In genomic region chr10:61933857-61934559, GRCh38 we compare ENCODE assay signal across 12 cellular contexts. TPM values are rescaled to one million over a fixed set of nuclear protein-coding genes. Genes with fewer than 3 reads are reported as not detected.
A peak's percentile ranks its signal among the peaks of the same experiment; 100 is the strongest.
DNase-seq lines count a peak whose midpoint lies in the region; ATAC-seq and TF ChIP-seq lines count a peak whose summit lies in the region.
"Had no signal": no experiment of that assay in that cellular context is flagged by ENCODE, and none has a peak within 500 bp of the region (broad histone marks: within the 10 kb centered on the region; RNA-seq: fewer than 3 reads in every experiment).

No MANE protein-coding gene starts in this region.

- TF ChIP-seq CTCF in mesothelial cell of epicardium (IDR thresholded peaks at IDR 0.05; ENCODE audit: unreplicated experiment): no peak
- no peak for TF ChIP-seq CTCF in upper lobe of right lung (IDR thresholded peaks at IDR 0.05)

- H3K27ac Mint-ChIP-seq in activated naive CD4-positive, alpha-beta T cell treated with anti-CD3 and anti-CD28 coated beads, Interleukin-2, amount 50 U/mL, for 24 hours: peak overlapping the region; percentile 79
- peak overlapping the region; percentile 64 to 96 for H3K27ac Mint-ChIP-seq in activated naive CD4-positive, alpha-beta T cell treated with anti-CD3 and anti-CD28 coated beads, Interleukin-2, amount 50 U/mL, for 72 hours
- H3K27ac Mint-ChIP-seq in mesothelial cell of epicardium: peak overlapping the region; percentile 91

- no peaks in the 10 kb centered on the region for H3K27me3 Mint-ChIP-seq in activated naive CD4-positive, alpha-beta T cell treated with anti-CD3 and anti-CD28 coated beads, Interleukin-2, amount 50 U/mL, for 24 hours
- H3K27me3 Mint-ChIP-seq in mesothelial cell of epicardium (ENCODE audit: low read depth): no peaks in the 10 kb centered on the region

- peaks cover 81% of the 10 kb centered on the region for H3K4me1 Mint-ChIP-seq in activated naive CD4-positive, alpha-beta T cell treated with anti-CD3 and anti-CD28 coated beads, Interleukin-2, amount 50 U/mL, for 24 hours
- peaks cover 39% of the 10 kb centered on the region for H3K4me1 Mint-ChIP-seq in mesothelial cell of epicardium

- no peaks in the 10 kb centered on the region for H3K36me3 ChIP-seq in upper lobe of right lung
- H3K36me3 ChIP-seq: ascending aorta had no signal

- intact Hi-C loops in upper lobe of right lung (cut with DNase I): no loop called here

- no peak overlapping the region for H3K4me3 Mint-ChIP-seq in activated naive CD4-positive, alpha-beta T cell treated with anti-CD3 and anti-CD28 coated beads, Interleukin-2, amount 50 U/mL, for 24 hours
- no peak overlapping the region for H3K4me3 Mint-ChIP-seq in mesothelial cell of epicardium
- H3K4me3 Mint-ChIP-seq: H9 had no signal

- no peak for ATAC-seq in activated naive CD4-positive, alpha-beta T cell treated with anti-CD3 and anti-CD28 coated beads, Interleukin-2, amount 50 U/mL, for 72 hours
- ATAC-seq in upper lobe of right lung: peak; percentile 39
- ATAC-seq: left cardiac atrium had no signal

- peaks cover 25% of the 10 kb centered on the region for H3K36me3 Mint-ChIP-seq in activated naive CD4-positive, alpha-beta T cell treated with anti-CD3 and anti-CD28 coated beads, Interleukin-2, amount 50 U/mL, for 24 hours
- H3K36me3 Mint-ChIP-seq in activated naive CD4-positive, alpha-beta T cell treated with anti-CD3 and anti-CD28 coated beads, Interleukin-2, amount 50 U/mL, for 72 hours: peaks cover 12 to 54% of the 10 kb centered on the region in 2 donors
- peaks cover 35% of the 10 kb centered on the region for H3K36me3 Mint-ChIP-seq in mesothelial cell of epicardium

- peak overlapping the region; percentile 56 for H3K27ac ChIP-seq in upper lobe of right lung
- H3K27ac ChIP-seq: ascending aorta had no signal

- no peaks in the 10 kb centered on the region for H3K9me3 Mint-ChIP-seq in activated naive CD4-positive, alpha-beta T cell treated with anti-CD3 and anti-CD28 coated beads, Interleukin-2, amount 50 U/mL, for 24 hours
- H3K9me3 Mint-ChIP-seq in activated naive CD4-positive, alpha-beta T cell treated with anti-CD3 and anti-CD28 coated beads, Interleukin-2, amount 50 U/mL, for 72 hours: peaks cover 0 to 3% of the 10 kb centered on the region in 2 donors
- peaks cover 19% of the 10 kb centered on the region for H3K9me3 Mint-ChIP-seq in mesothelial cell of epicardium

- no peaks in the 10 kb centered on the region for H3K9me3 ChIP-seq in upper lobe of right lung

- DNase-seq in activated naive CD4-positive, alpha-beta T cell treated with anti-CD3 and anti-CD28 coated beads, Interleukin-2, amount 50 U/mL, for 16 hours: no peak
- no peak for DNase-seq in activated naive CD4-positive, alpha-beta T cell treated with anti-CD3 and anti-CD28 coated beads, Interleukin-2, amount 50 U/mL, for 72 hours (ENCODE audit: low spot score in 2 of 2)
- DNase-seq in mesothelial cell of epicardium (ENCODE audit: low spot score in 2 of 2, unreplicated experiment in 2 of 2) (no peak), upper lobe of right lung (no peak), HuH-7.5 (ENCODE audit: low spot score) (no peak), D341Med (ENCODE audit: low spot score) (no peak)
- DNase-seq in stimulated activated CD4-positive, alpha-beta T cell treated with anti-CD3 and anti-CD28 coated beads, Interleukin-2, amount 100 ng/mL, for 24 hours: no peak
- DNase-seq: H9, left cardiac atrium, NCI-H226 had no signal

- peaks cover 25% of the 10 kb centered on the region for H3K4me1 ChIP-seq in upper lobe of right lung

- no peaks in the 10 kb centered on the region for H3K27me3 ChIP-seq in upper lobe of right lung
- H3K27me3 ChIP-seq: ascending aorta had no signal

- H3K4me3 ChIP-seq in upper lobe of right lung: no peak overlapping the region
- H3K4me3 ChIP-seq: ascending aorta had no signal

RNA-seq across cellular contexts. Expression of gene ARID5B, which starts 32.5 kb away (rescaled TPM):
- total RNA-seq in activated naive CD4-positive, alpha-beta T cell treated with anti-CD3 and anti-CD28 coated beads, Interleukin-2, amount 50 U/mL, for 72 hours: 10 to 100 TPM; 52.1 to 95.4 TPM
- total RNA-seq in mesothelial cell of epicardium: 50.9 to 52.5 TPM (median 51.4 TPM) in 3 replicates
- 34.1 TPM for total RNA-seq in upper lobe of right lung
